Comparison of ENCODE assay signal across 8 cellular contexts in genomic region chr12:121128908-121129704, GRCh38. TPM values are rescaled to one million over a fixed set of nuclear protein-coding genes. Genes with fewer than 3 reads are reported as not detected.
DNase-seq lines count a peak whose midpoint lies in the region; ATAC-seq, FAIRE-seq and TF ChIP-seq lines count a peak whose summit lies in the region.

No MANE protein-coding gene starts in this region.

- H3K27ac Mint-ChIP-seq in neural progenitor cell: peak overlapping the region; percentile 15

- WGBS in esophagus muscularis mucosa: 37% methylated on average over 11 of the region's 11 CpGs
- 24% methylated on average over 11 of the region's 11 CpGs for WGBS in suprapubic skin

- no peak for TF ChIP-seq EP300 in esophagus muscularis mucosa (IDR thresholded peaks at IDR 0.05)
- TF ChIP-seq EP300 in suprapubic skin (IDR thresholded peaks at IDR 0.05): no peak

- TF ChIP-seq CTCF in esophagus muscularis mucosa (IDR thresholded peaks at IDR 0.05) (no peak), neural progenitor cell (IDR thresholded peaks at IDR 0.05) (no peak), suprapubic skin (IDR thresholded peaks at IDR 0.05) (no peak)

- no peak overlapping the region for H3K4me2 ChIP-seq in neural progenitor cell

- peak overlapping the region; percentile 9 to 65 (median 34) for H3K27ac ChIP-seq in esophagus muscularis mucosa (replicated peaks in 1 of 4)
- no peak overlapping the region for H3K27ac ChIP-seq in neural progenitor cell
- H3K27ac ChIP-seq in suprapubic skin: peak overlapping the region; percentile 80

- no peaks in the 10 kb centered on the region for H3K9me3 Mint-ChIP-seq in neural progenitor cell

- no peaks in the 10 kb centered on the region for H3K36me3 ChIP-seq in esophagus muscularis mucosa
- no peaks in the 10 kb centered on the region for H3K36me3 ChIP-seq in neural progenitor cell
- no peaks in the 10 kb centered on the region for H3K36me3 ChIP-seq in suprapubic skin

- no peaks in the 10 kb centered on the region for H3K27me3 ChIP-seq in esophagus muscularis mucosa
- H3K27me3 ChIP-seq in neural progenitor cell: no peaks in the 10 kb centered on the region
- no peaks in the 10 kb centered on the region for H3K27me3 ChIP-seq in suprapubic skin

- TF ChIP-seq POLR2A in esophagus muscularis mucosa (IDR thresholded peaks at IDR 0.05; ENCODE audit: low read depth) (no peak), suprapubic skin (IDR thresholded peaks at IDR 0.05) (no peak)

- H3K79me2 ChIP-seq in neural progenitor cell (ENCODE audit: low read depth): no peaks in the 10 kb centered on the region

- peaks cover 5% of the 10 kb centered on the region for H3K27me3 Mint-ChIP-seq in neural progenitor cell (ENCODE audit: insufficient read depth, low read depth)

- H3K4me3 ChIP-seq in esophagus muscularis mucosa: peak overlapping the region in 3 of 4 donors; percentile 15 to 34 (median 16)
- no peak overlapping the region for H3K4me3 ChIP-seq in neural progenitor cell
- H3K4me3 ChIP-seq in suprapubic skin: peak overlapping the region; percentile 19

- H3K4me1 ChIP-seq in esophagus muscularis mucosa (peaks cover 19 to 39% (median 33%) of the 10 kb centered on the region in 4 donors), neural progenitor cell (peaks cover 8% of the 10 kb centered on the region), suprapubic skin (peaks cover 69% of the 10 kb centered on the region)

- no peaks in the 10 kb centered on the region for H3K9me3 ChIP-seq in esophagus muscularis mucosa
- no peaks in the 10 kb centered on the region for H3K9me3 ChIP-seq in neural progenitor cell (ENCODE audit: low read depth)
- H3K9me3 ChIP-seq in suprapubic skin: no peaks in the 10 kb centered on the region

- H3F3A ChIP-seq in neural progenitor cell (ENCODE audit: low read depth): no peaks in the 10 kb centered on the region

- peaks cover 12% of the 10 kb centered on the region for H3K4me1 Mint-ChIP-seq in neural progenitor cell

- intact Hi-C loops in esophagus muscularis mucosa (cut with DNase I): no loop called here

- H2AFZ ChIP-seq in neural progenitor cell (replicated peaks): no peak overlapping the region

- DNase-seq in GM18507 (ENCODE audit: extremely low spot score, insufficient read length, low read depth) (peak; percentile 55), NCI-H2196 (lab: John Stamatoyannopoulos, UW; ENCODE audit: unreplicated experiment) (peak; percentile 62), esophagus muscularis mucosa (ENCODE audit: extremely low spot score) (peak; percentile 93), neural progenitor cell (ENCODE audit: low spot score) (no peak), suprapubic skin (ENCODE audit: low spot score in 2 of 2) (peak; percentile 90), NCI-H1048 (lab: John Stamatoyannopoulos, UW) (no peak)
- peak; percentile 80 for DNase-seq in activated CD8-positive, alpha-beta memory T cell treated with anti-CD3 and anti-CD28 coated beads, Interleukin-2, amount 50 U/mL, for 4 hours

- no peak overlapping the region for H3K4me3 Mint-ChIP-seq in neural progenitor cell

- H3K36me3 Mint-ChIP-seq in neural progenitor cell: no peaks in the 10 kb centered on the region

- peak; percentile 69 for ATAC-seq in HG02588 (IDR thresholded peaks at IDR 0.05; ENCODE audit: unreplicated experiment)

- no peaks in the 10 kb centered on the region for H4K20me1 ChIP-seq in neural progenitor cell (ENCODE audit: low read depth)

- H3K9ac ChIP-seq in neural progenitor cell: no peak overlapping the region

- peak; percentile 99 for FAIRE-seq in GM18507 (lab: Jason Lieb, UNC)

RNA-seq across cellular contexts. Expression of gene P2RX7, which starts 3.6 kb away (rescaled TPM):
- total RNA-seq in esophagus muscularis mucosa (1 to 10 TPM; 1.5 to 4.3 (median 2.7) TPM), neural progenitor cell (ENCODE audit: low replicate concordance) (0.46 and 0.71 TPM in 2 replicates), suprapubic skin (10 to 100 TPM; 14.0 to 65.7 (median 19.2) TPM)

Comparison
In these comparisons a context has a peak if more than half of its experiments do, and no peak if none do; other contexts are left out.
1. DNase-seq: peak in GM18507 (single experiment), NCI-H2196 (single experiment), activated CD8-positive, alpha-beta memory T cell treated with anti-CD3 and anti-CD28 coated beads, Interleukin-2, amount 50 U/mL, for 4 hours (single experiment), esophagus muscularis mucosa (single experiment) and suprapubic skin (2 of 2); none in neural progenitor cell (single experiment) and NCI-H1048 (single experiment).